Comparison of ENCODE assay signal across 8 cellular contexts in genomic region chr16:57377080-57377841, GRCh38. TPM values are rescaled to one million over a fixed set of nuclear protein-coding genes. Genes with fewer than 3 reads are reported as not detected.
DNase-seq lines count a peak whose midpoint lies in the region; ATAC-seq lines count a peak whose summit lies in the region.

No MANE protein-coding gene starts in this region.

- no peaks in the 10 kb centered on the region for H3K9me2 ChIP-seq in GM23248 (ENCODE audit: insufficient read depth)

- no peak overlapping the region for H2AFZ ChIP-seq in GM23248

- H3K27me3 ChIP-seq in GM23248 (replicated peaks; ENCODE audit: insufficient read depth), result peaks cover 24% of the 10 kb centered on the region

- no peak overlapping the region for H3K4me3 ChIP-seq in GM23248

- H3K27me3 Mint-ChIP-seq in activated T-cell treated with anti-CD3 and anti-CD28 coated beads, Interleukin-2, amount 50 U/mL, for 72 hours (ENCODE audit: low read depth), result peaks cover 11% of the 10 kb centered on the region

- peak; percentile 15 for DNase-seq in DMS79 (lab: John Stamatoyannopoulos, UW)
- DNase-seq in activated T-cell treated with anti-CD3 and anti-CD28 coated beads, Interleukin-2, amount 50 U/mL, for 72 hours, result peak; percentile 72 to 85
- peak; percentile 9 for DNase-seq in retina
- DNase-seq in GM23248, result no peak
- DNase-seq in ecto neural progenitor cell (ENCODE audit: low spot score), result no peak
- no peak for DNase-seq in KBM-7

- no peaks in the 10 kb centered on the region for H3F3A ChIP-seq in GM23248 (ENCODE audit: insufficient read depth)

- no peak overlapping the region for H3K27ac ChIP-seq in GM23248

- H3K4me2 ChIP-seq in GM23248 (ENCODE audit: unreplicated experiment), result no peak overlapping the region

- H3K4me3 Mint-ChIP-seq in activated T-cell treated with anti-CD3 and anti-CD28 coated beads, Interleukin-2, amount 50 U/mL, for 72 hours, result peak overlapping the region; percentile 26 to 60

- H3K36me3 ChIP-seq in GM23248 (ENCODE audit: low read depth), result no peaks in the 10 kb centered on the region

- peaks cover 0 to 2% of the 10 kb centered on the region in 2 donors for H3K9me3 Mint-ChIP-seq in activated T-cell treated with anti-CD3 and anti-CD28 coated beads, Interleukin-2, amount 50 U/mL, for 72 hours

- no peak overlapping the region for H3K9ac ChIP-seq in GM23248

- in situ Hi-C loops in GM23248 (cut with MboI), result no loop called here
- in situ Hi-C loops in KBM-7 (cut with MboI; ENCODE audit: low pct_unique_long_range_greater_than_20kb, low sequenced_read_pairs), result no loop called here

- H3K36me3 Mint-ChIP-seq in activated T-cell treated with anti-CD3 and anti-CD28 coated beads, Interleukin-2, amount 50 U/mL, for 72 hours (ENCODE audit: insufficient read depth in 2 of 2), result no peaks in the 10 kb centered on the region

- WGBS in GM23248 (ENCODE audit: low coverage in 1 of 2, low lambda C conversion rate in 2 of 2, missing lambda C conversion rate in 2 of 2), 2 experiments, result 58 to 59% methylated on average over 5 of the region's 5 CpGs

- peaks cover 42% of the 10 kb centered on the region for H3K4me1 Mint-ChIP-seq in activated T-cell treated with anti-CD3 and anti-CD28 coated beads, Interleukin-2, amount 50 U/mL, for 72 hours (ENCODE audit: low read depth)

- H4K20me1 ChIP-seq in GM23248 (ENCODE audit: insufficient read depth), result no peaks in the 10 kb centered on the region

- H3K27ac Mint-ChIP-seq in activated T-cell treated with anti-CD3 and anti-CD28 coated beads, Interleukin-2, amount 50 U/mL, for 72 hours, result no peak overlapping the region

- ATAC-seq in GM19324 (IDR thresholded peaks at IDR 0.05; ENCODE audit: low FRiP score, unreplicated experiment) (peak; percentile 50), HG03175 (IDR thresholded peaks at IDR 0.05; ENCODE audit: unreplicated experiment) (peak; percentile 59)
- peak; percentile 95 for ATAC-seq in activated T-cell treated with anti-CD3 and anti-CD28 coated beads, Interleukin-2, amount 50 U/mL, for 72 hours (replicated peaks in 1 of 2)

- H3K9me3 ChIP-seq in GM23248 (ENCODE audit: low read depth), result no peaks in the 10 kb centered on the region

- no peaks in the 10 kb centered on the region for H3K4me1 ChIP-seq in GM23248 (ENCODE audit: insufficient read depth)

- no peaks in the 10 kb centered on the region for H3K79me2 ChIP-seq in GM23248 (ENCODE audit: insufficient read depth)

RNA-seq across cellular contexts. Expression of gene CX3CL1, which starts 5.0 kb away (rescaled TPM):
- not detected for total RNA-seq in activated T-cell treated with anti-CD3 and anti-CD28 coated beads, Interleukin-2, amount 50 U/mL, for 72 hours
- not detected in 2 replicates for total RNA-seq in GM23248 (2014; rRNA removed; shearing (Covaris generic))
- polyA plus RNA-seq in GM23248 (2016; fragmentation: Nextera tagmentation; extraction: Ambion mirVana), result not detected in 2 replicates

RNA-seq across cellular contexts. Expression of gene CCL22, which starts 18.7 kb away (rescaled TPM):
- total RNA-seq in activated T-cell treated with anti-CD3 and anti-CD28 coated beads, Interleukin-2, amount 50 U/mL, for 72 hours, result 1 to 10 TPM; 4.6 to 8.0 TPM
- not detected in 2 replicates for total RNA-seq in GM23248 (2014; rRNA removed; shearing (Covaris generic))
- 0.10 and 0.13 TPM in 2 replicates for polyA plus RNA-seq in GM23248 (2016; fragmentation: Nextera tagmentation; extraction: Ambion mirVana)

RNA-seq across cellular contexts. Expression of gene CCL17, which starts 27.3 kb away (rescaled TPM):
- total RNA-seq in activated T-cell treated with anti-CD3 and anti-CD28 coated beads, Interleukin-2, amount 50 U/mL, for 72 hours, result 1 to 10 TPM; 1.3 to 7.4 TPM
- not detected in 2 replicates for total RNA-seq in GM23248 (2014; rRNA removed; shearing (Covaris generic))
- polyA plus RNA-seq in GM23248 (2016; fragmentation: Nextera tagmentation; extraction: Ambion mirVana), result not detected in 2 replicates

Comparison
In these comparisons a context has a peak if more than half of its experiments do, and no peak if none do; other contexts are left out.
1. DNase-seq: peak in DMS79 (single experiment), activated T-cell treated with anti-CD3 and anti-CD28 coated beads, Interleukin-2, amount 50 U/mL, for 72 hours (2 of 2) and retina (single experiment); none in GM23248 (single experiment), ecto neural progenitor cell (single experiment) and KBM-7 (single experiment).
2. Peak in every context shown above with its lines, with median percentiles within 50 percentile points of each other: ATAC-seq.